18 cellular contexts compared by ENCODE assay signal in genomic region chr10:43774234-43774769, GRCh38.
"Had no signal": no experiment of that assay in that cellular context is flagged by ENCODE, and none has a peak within 500 bp of the region (broad histone marks: within the 10 kb centered on the region; RNA-seq: fewer than 3 reads in every experiment).

No MANE protein-coding gene starts in this region.

- H3K4me1 ChIP-seq: right atrium auricular region, testis, tibial nerve, upper lobe of right lung had no signal

- FAIRE-seq: frontal cortex had no signal

- H3K9me3 ChIP-seq: neutrophil, right atrium auricular region, testis, tibial nerve, upper lobe of right lung had no signal

- DNase-seq: dorsolateral prefrontal cortex; effector CD8-positive, alpha-beta T cell; heart left ventricle; hippocampal formation; left colon; mesendoderm; naive thymus-derived CD8-positive, alpha-beta T cell; stimulated activated CD4-positive, alpha-beta T cell treated with anti-CD3 and anti-CD28 coated beads, Interleukin-4, amount 100 ng/mL, for 24 hours; stimulated activated naive B cell treated with anti-CD40 and anti-IgM and Interleukin-4, amounts not matched to agents 10 μg/mL and 1 μg/mL and 100 μg/mL, for 72 hours; stimulated activated naive CD8-positive, alpha-beta T cell treated with anti-CD3 and anti-CD28 coated beads, Interleukin-15, amount 100 ng/mL, for 72 hours; testis; upper lobe of right lung had no signal

- H3K27ac ChIP-seq: coronary artery, dorsolateral prefrontal cortex, heart left ventricle, neutrophil, right atrium auricular region, testis, tibial nerve, upper lobe of right lung had no signal

- ATAC-seq: esophagus mucosa; heart left ventricle; left colon; naive thymus-derived CD8-positive, alpha-beta T cell; stimulated activated naive B cell treated with anti-CD40 and anti-IgM and Interleukin-4, amounts not matched to agents 10 μg/mL and 1 μg/mL and 100 μg/mL, for 72 hours; stimulated activated naive CD8-positive, alpha-beta T cell treated with anti-CD3 and anti-CD28 coated beads, Interleukin-15, amount 100 ng/mL, for 72 hours; upper lobe of right lung had no signal

- H3K27me3 ChIP-seq: heart left ventricle, neutrophil, right atrium auricular region, testis, tibial nerve, upper lobe of right lung had no signal

- H3K36me3 ChIP-seq: heart left ventricle, neutrophil, right atrium auricular region, tibial nerve, upper lobe of right lung had no signal

- H3K4me3 ChIP-seq: coronary artery, dorsolateral prefrontal cortex, heart left ventricle, right atrium auricular region, testis, tibial nerve, upper lobe of right lung had no signal
